16 cellular contexts compared by ENCODE assay signal in genomic region chr17:44310612-44311376, GRCh38. TPM values are rescaled to one million over a fixed set of nuclear protein-coding genes. Genes with fewer than 3 reads are reported as not detected.
"Had no signal": no experiment of that assay in that cellular context is flagged by ENCODE, and none has a peak within 500 bp of the region (broad histone marks: within the 10 kb centered on the region; RNA-seq: fewer than 3 reads in every experiment).

No MANE protein-coding gene starts in this region.

- DNase-seq: activated CD4-positive, alpha-beta T cell treated with anti-CD3 and anti-CD28 coated beads, Interleukin-2, amount 50 U/mL, for 1 hour; activated naive CD4-positive, alpha-beta T cell treated with anti-CD3 and anti-CD28 coated beads, Interleukin-2, amount 50 U/mL, for 16 hours; activated T-cell treated with anti-CD3 and anti-CD28 coated beads for 4 hours; adrenal gland; body of pancreas; cerebellar nuclear complex; dermis blood vessel endothelial cell; naive thymus-derived CD4-positive, alpha-beta T cell; ovary; stimulated activated CD4-positive, alpha-beta T cell treated with anti-CD3 and anti-CD28 coated beads, Interleukin-15, amount 100 ng/mL, for 24 hours had no signal

- H3K36me3 ChIP-seq: adrenal gland, ovary had no signal

- H3K4me3 ChIP-seq: adrenal gland, body of pancreas, ovary had no signal

- ATAC-seq: body of pancreas; naive thymus-derived CD4-positive, alpha-beta T cell had no signal

- H3K9me3 ChIP-seq: adrenal gland, body of pancreas, ovary had no signal

- H3K27ac ChIP-seq: adrenal gland, body of pancreas, ovary had no signal

RNA-seq across cellular contexts. Expression of gene RUNDC3A, which starts 2.4 kb away (rescaled TPM):
- total RNA-seq: lung microvascular endothelial cell had no signal
- polyA plus RNA-seq: naive thymus-derived CD4-positive, alpha-beta T cell had no signal

RNA-seq across cellular contexts. Expression of gene SLC4A1, which starts 42.9 kb away (rescaled TPM):
- total RNA-seq: activated CD8-positive, alpha-beta memory T cell treated with anti-CD3 and anti-CD28 coated beads for 36 hours; activated T-helper 2 cell treated with anti-CD3 and anti-CD28 coated beads, Interferon-gamma antibody, Interleukin-2, Interleukin-4, amounts not matched to agents 10 μg/mL and 5 μg/mL and 100 μg/mL, durations not matched to agents 14 hours and 24 hours and 36 hours; body of pancreas; dermis blood vessel endothelial cell; glomerular endothelial cell; lung microvascular endothelial cell; T-helper 2 cell treated with Interferon-gamma antibody and Interleukin-4, amounts not matched to agents 100 ng/mL and 5 ng/mL, for 36 hours had no signal
- polyA plus RNA-seq: esophagus; naive thymus-derived CD4-positive, alpha-beta T cell; ovary had no signal
